Comparison of ENCODE assay signal across 1 cellular context in the genomic region with DNA sequence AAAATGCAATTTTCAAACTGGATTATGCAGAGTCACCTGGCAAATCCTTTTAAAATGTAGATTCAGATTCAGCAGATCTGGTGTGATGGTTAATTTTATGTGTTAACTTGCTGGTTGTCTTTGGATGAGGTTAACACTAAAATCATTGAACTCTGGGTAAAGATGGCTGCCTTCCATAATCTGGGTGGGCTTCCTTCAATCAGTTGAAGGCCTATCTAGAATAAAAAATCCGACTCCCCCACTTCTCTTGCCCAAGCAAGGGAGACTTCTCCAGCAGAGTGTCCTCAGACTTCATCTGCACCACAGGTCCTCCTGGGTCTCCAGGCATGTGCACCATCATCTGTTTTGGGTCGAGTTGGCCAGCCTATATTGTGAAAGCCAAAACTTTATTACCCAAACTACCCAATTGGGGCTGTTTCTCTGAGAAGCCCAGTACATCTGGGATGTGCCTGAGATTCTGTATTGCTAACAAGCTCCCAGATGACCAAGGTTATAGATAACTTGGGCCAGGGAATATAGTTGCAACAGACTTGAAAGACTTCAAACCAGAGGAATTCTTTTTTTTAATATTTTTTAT.
TF ChIP-seq lines count a peak whose summit lies in the region.

No MANE protein-coding gene starts in this region.

TF ChIP-seq in IMR-90, 13 proteins besides CTCF, POLR2A, EP300 and RAD21:
- no peak for TF ChIP-seq RCOR1 (IDR thresholded peaks at IDR 0.05; ENCODE audit: insufficient replicate concordance, low read length)
